In the genomic region with DNA sequence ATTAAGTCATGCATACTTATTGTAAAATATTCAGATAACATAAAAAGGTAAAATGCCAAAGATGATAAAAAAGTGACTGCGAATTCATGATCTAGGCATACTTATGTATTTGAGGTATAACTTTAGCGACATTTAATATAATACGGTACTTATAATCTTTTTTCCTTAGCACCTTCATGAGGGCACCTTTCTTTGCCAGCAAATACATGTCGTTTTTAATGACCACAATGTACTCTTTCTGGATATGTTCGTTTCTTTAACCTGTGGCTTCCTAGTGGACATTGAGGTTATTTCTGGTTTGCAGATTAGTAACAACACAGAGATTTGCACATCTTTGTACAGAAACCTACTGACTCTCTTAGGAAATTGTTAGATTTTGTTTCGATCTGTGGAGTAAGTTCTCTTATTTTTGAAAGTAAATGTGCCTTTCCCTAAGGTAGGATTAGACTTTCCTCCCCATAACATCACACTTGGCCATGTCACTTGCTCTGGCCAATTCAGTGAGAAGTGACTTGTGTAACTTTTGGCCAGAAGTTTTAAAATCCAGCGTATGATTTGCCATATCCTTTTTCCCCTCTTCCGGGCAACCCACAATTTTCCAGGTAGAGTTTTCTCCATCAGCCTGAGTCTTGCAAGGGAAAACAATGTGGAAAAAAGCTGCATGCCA, we compare ENCODE assay signal across 1 cellular context.
TF ChIP-seq lines count a peak whose summit lies in the region.

No MANE protein-coding gene starts in this region.

TF ChIP-seq in GM12878, 131 proteins besides CTCF, POLR2A, EP300 and RAD21:
- TF ChIP-seq, protein P1, sequence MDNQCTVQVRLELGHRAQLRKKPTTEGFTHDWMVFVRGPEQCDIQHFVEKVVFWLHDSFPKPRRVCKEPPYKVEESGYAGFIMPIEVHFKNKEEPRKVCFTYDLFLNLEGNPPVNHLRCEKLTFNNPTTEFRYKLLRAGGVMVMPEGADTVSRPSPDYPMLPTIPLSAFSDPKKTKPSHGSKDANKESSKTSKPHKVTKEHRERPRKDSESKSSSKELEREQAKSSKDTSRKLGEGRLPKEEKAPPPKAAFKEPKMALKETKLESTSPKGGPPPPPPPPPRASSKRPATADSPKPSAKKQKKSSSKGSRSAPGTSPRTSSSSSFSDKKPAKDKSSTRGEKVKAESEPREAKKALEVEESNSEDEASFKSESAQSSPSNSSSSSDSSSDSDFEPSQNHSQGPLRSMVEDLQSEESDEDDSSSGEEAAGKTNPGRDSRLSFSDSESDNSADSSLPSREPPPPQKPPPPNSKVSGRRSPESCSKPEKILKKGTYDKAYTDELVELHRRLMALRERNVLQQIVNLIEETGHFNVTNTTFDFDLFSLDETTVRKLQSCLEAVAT (IDR thresholded peaks at IDR 0.05) = 0 out of 2 replicates have a peak, but pooled peaks have one; percentile 66
- TF ChIP-seq, protein P2, sequence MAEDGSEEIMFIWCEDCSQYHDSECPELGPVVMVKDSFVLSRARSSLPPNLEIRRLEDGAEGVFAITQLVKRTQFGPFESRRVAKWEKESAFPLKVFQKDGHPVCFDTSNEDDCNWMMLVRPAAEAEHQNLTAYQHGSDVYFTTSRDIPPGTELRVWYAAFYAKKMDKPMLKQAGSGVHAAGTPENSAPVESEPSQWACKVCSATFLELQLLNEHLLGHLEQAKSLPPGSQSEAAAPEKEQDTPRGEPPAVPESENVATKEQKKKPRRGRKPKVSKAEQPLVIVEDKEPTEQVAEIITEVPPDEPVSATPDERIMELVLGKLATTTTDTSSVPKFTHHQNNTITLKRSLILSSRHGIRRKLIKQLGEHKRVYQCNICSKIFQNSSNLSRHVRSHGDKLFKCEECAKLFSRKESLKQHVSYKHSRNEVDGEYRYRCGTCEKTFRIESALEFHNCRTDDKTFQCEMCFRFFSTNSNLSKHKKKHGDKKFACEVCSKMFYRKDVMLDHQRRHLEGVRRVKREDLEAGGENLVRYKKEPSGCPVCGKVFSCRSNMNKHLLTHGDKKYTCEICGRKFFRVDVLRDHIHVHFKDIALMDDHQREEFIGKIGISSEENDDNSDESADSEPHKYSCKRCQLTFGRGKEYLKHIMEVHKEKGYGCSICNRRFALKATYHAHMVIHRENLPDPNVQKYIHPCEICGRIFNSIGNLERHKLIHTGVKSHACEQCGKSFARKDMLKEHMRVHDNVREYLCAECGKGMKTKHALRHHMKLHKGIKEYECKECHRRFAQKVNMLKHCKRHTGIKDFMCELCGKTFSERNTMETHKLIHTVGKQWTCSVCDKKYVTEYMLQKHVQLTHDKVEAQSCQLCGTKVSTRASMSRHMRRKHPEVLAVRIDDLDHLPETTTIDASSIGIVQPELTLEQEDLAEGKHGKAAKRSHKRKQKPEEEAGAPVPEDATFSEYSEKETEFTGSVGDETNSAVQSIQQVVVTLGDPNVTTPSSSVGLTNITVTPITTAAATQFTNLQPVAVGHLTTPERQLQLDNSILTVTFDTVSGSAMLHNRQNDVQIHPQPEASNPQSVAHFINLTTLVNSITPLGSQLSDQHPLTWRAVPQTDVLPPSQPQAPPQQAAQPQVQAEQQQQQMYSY (CRISPR knock-in tag; IDR thresholded peaks at IDR 0.05) = no peak
